ENCODE assay signal across 19 cellular contexts in the genomic region with DNA sequence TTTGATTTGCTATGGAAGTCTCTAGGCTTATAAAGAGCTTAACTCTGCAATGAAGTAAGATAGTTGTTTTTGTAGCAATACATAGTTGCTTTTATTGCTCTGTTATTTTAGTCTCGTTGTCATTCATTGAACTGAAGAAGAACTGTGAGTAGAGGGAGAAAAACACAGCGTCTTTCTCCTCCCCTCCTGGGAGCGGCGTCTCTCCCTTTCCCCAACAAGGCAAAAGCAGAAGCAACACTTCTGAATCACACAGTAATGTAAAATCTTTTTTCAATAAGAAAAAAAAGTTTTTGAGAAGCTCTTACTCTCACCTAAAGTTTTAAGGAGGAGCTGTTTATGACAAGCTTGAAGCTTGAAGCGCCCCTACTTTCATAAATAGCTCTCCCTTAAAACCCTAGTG.
"Had no signal": no experiment of that assay in that cellular context is flagged by ENCODE, and none has a peak within 500 bp of the region (broad histone marks: within the 10 kb centered on the region; RNA-seq: fewer than 3 reads in every experiment).

No MANE protein-coding gene starts in this region.

- H3K4me3 ChIP-seq: gastroesophageal sphincter, psoas muscle, sigmoid colon, suprapubic skin, thyroid gland, upper lobe of left lung, vagina had no signal

- H3K4me3 Mint-ChIP-seq: naive B cell, nephron progenitor cell had no signal

- H3K27ac ChIP-seq: gastroesophageal sphincter, psoas muscle, sigmoid colon, suprapubic skin, thyroid gland, upper lobe of left lung, vagina had no signal

- H3K27ac Mint-ChIP-seq: naive B cell, nephron progenitor cell had no signal

- H3K36me3 ChIP-seq: gastroesophageal sphincter, sigmoid colon, suprapubic skin, thyroid gland, upper lobe of left lung, vagina had no signal

- H3K9me3 ChIP-seq: psoas muscle, thyroid gland had no signal

- H3K27me3 ChIP-seq: gastroesophageal sphincter, sigmoid colon, suprapubic skin, thyroid gland, upper lobe of left lung, vagina had no signal

- H3K4me1 ChIP-seq: gastroesophageal sphincter, psoas muscle, sigmoid colon, thyroid gland, upper lobe of left lung, vagina had no signal

- H3K4me1 Mint-ChIP-seq: naive B cell had no signal

- ATAC-seq: esophagus mucosa; gastroesophageal sphincter; left lobe of liver; psoas muscle; stimulated activated naive CD8-positive, alpha-beta T cell treated with anti-CD3 and anti-CD28 coated beads, Interleukin-15, Interleukin-2, amounts not matched to agents 100 U/mL and 50 U/mL, for 24 hours had no signal

- DNase-seq: effector memory CD4-positive, alpha-beta T cell; glutamatergic neuron; islet precursor cell; mammary epithelial cell; naive B cell; nephron progenitor cell; psoas muscle; retina; sigmoid colon; small intestine; stimulated activated CD4-positive, alpha-beta T cell treated with anti-CD3 and anti-CD28 coated beads, Interleukin-2, amount 100 ng/mL, for 48 hours; stimulated activated naive CD8-positive, alpha-beta T cell treated with anti-CD3 and anti-CD28 coated beads, Interleukin-15, Interleukin-2, amounts not matched to agents 100 U/mL and 50 U/mL, for 24 hours; thyroid gland; upper lobe of left lung had no signal
